In genomic region chr22:27668828-27669797, GRCh38 we compare ENCODE assay signal across 8 cellular contexts.
A peak's percentile ranks its signal among the peaks of the same experiment; 100 is the strongest.
DNase-seq lines count a peak whose midpoint lies in the region; ATAC-seq and TF ChIP-seq lines count a peak whose summit lies in the region.

No MANE protein-coding gene starts in this region.

- H3K27me3 Mint-ChIP-seq in activated CD4-positive, alpha-beta memory T cell treated with anti-CD3 and anti-CD28 coated beads, Interleukin-2, amount 10 ng/mL, durations not matched to agents 7 days and 5 days, result no peaks in the 10 kb centered on the region

- POLR2A ChIA-PET in activated CD4-positive, alpha-beta memory T cell treated with anti-CD3 and anti-CD28 coated beads, Interleukin-2, amount 10 ng/mL, durations not matched to agents 7 days and 5 days (lab: Charles Lee), result no interaction called here

- peaks cover 5% of the 10 kb centered on the region for H3K9me3 Mint-ChIP-seq in activated CD4-positive, alpha-beta memory T cell treated with anti-CD3 and anti-CD28 coated beads, Interleukin-2, amount 10 ng/mL, durations not matched to agents 7 days and 5 days

- intact Hi-C loops in heart left ventricle (cut with DNase I) (loop anchor here in 3 of 10 donors (2.0 to 10.0 kb wide), 3 partner anchors 44 to 132 kb away; partner anchors contain the start of gene MN1 (in 1 of the 3)), spleen (cut with DNase I; ENCODE audit: low total_unique reads) (no loop called here)

- H3K27ac Mint-ChIP-seq in activated CD4-positive, alpha-beta memory T cell treated with anti-CD3 and anti-CD28 coated beads, Interleukin-2, amount 10 ng/mL, durations not matched to agents 7 days and 5 days, result no peak overlapping the region

- TF ChIP-seq POLR2A in heart left ventricle (IDR thresholded peaks at IDR 0.05) (peak in 1 of 2 donors; percentile 50), spleen (IDR thresholded peaks at IDR 0.05) (no peak)

- no peaks in the 10 kb centered on the region for H3K36me3 Mint-ChIP-seq in activated CD4-positive, alpha-beta memory T cell treated with anti-CD3 and anti-CD28 coated beads, Interleukin-2, amount 10 ng/mL, durations not matched to agents 7 days and 5 days (ENCODE audit: low read depth)

- no peaks in the 10 kb centered on the region for H3K4me1 Mint-ChIP-seq in activated CD4-positive, alpha-beta memory T cell treated with anti-CD3 and anti-CD28 coated beads, Interleukin-2, amount 10 ng/mL, durations not matched to agents 7 days and 5 days

- TF ChIP-seq CTCF in heart left ventricle (IDR thresholded peaks at IDR 0.05), result no peak
- TF ChIP-seq CTCF in spleen (IDR thresholded peaks at IDR 0.05 in 8 of 11, conservative IDR thresholded peaks at IDR 0.05 in 3 of 11), result no peak

- peak in 75 of 76 experiments; percentile 46 to 96 (median 86) for DNase-seq in HUDEP-2 (lab: John Stamatoyannopoulos, UW; ENCODE audit: unreplicated experiment in 76 of 76)
- peak; percentile 59 for DNase-seq in SKM-1 treated with dmso at 0.1 percent for 144 hours (lab: John Stamatoyannopoulos, UW; ENCODE audit: unreplicated experiment)
- peak; percentile 85 to 96 (median 90) for DNase-seq in heart left ventricle
- peak; percentile 79 for DNase-seq in spleen
- no peak for DNase-seq in NCI-H187 treated with DMSO at 0.1 percent for 48 hours (lab: John Stamatoyannopoulos, UW)
- no peak for DNase-seq in activated CD4-positive, alpha-beta memory T cell treated with anti-CD3 and anti-CD28 coated beads, Interleukin-2, amount 10 ng/mL, durations not matched to agents 7 days and 5 days
- no peak for DNase-seq in activated CD4-positive, alpha-beta T cell treated with anti-CD3 and anti-CD28 coated beads for 48 hours

- ATAC-seq in heart left ventricle (peak; percentile 93 to 96 (median 95)), HG02678 (IDR thresholded peaks at IDR 0.05; ENCODE audit: unreplicated experiment) (no peak)

- CTCF ChIA-PET in activated CD4-positive, alpha-beta memory T cell treated with anti-CD3 and anti-CD28 coated beads, Interleukin-2, amount 10 ng/mL, durations not matched to agents 7 days and 5 days (lab: Charles Lee), result no interaction called here

- H3K27ac ChIP-seq in heart left ventricle, result peak overlapping the region; percentile 64 to 93 (median 87)
- peak overlapping the region in 4 of 8 donors; percentile 36 to 62 (median 50) for H3K27ac ChIP-seq in spleen

- H3K27me3 ChIP-seq in heart left ventricle (no peaks in the 10 kb centered on the region), spleen (replicated peaks in 1 of 7) (peaks cover 0 to 34% (median 0%) of the 10 kb centered on the region in 7 donors)

- no peak overlapping the region for H3K4me3 ChIP-seq in heart left ventricle
- no peak overlapping the region for H3K4me3 ChIP-seq in spleen

- H3K4me1 ChIP-seq in heart left ventricle (peaks cover 12 to 49% (median 35%) of the 10 kb centered on the region in 12 donors), spleen (peaks cover 0 to 30% (median 17%) of the 10 kb centered on the region in 6 donors)

- H3K36me3 ChIP-seq in heart left ventricle, result no peaks in the 10 kb centered on the region
- no peaks in the 10 kb centered on the region for H3K36me3 ChIP-seq in spleen

- H3K9me3 ChIP-seq in heart left ventricle (peaks cover 0 to 7% (median 2%) of the 10 kb centered on the region in 12 donors), spleen (peaks cover 0 to 13% (median 7%) of the 10 kb centered on the region in 8 donors)

- 13 to 19% (median 16%) methylated on average over 6 to 7 of the region's 7 CpGs for WGBS in heart left ventricle, 4 donors
- 9 to 18% (median 12%) methylated on average over 6 to 7 of the region's 7 CpGs for WGBS in spleen, 5 donors

- no peak overlapping the region for H3K4me3 Mint-ChIP-seq in activated CD4-positive, alpha-beta memory T cell treated with anti-CD3 and anti-CD28 coated beads, Interleukin-2, amount 10 ng/mL, durations not matched to agents 7 days and 5 days

Comparison
In these comparisons a context has a peak if more than half of its experiments do, and no peak if none do; other contexts are left out.
1. DNase-seq: peak in HUDEP-2 (75 of 76), SKM-1 treated with dmso at 0.1 percent for 144 hours (single experiment), heart left ventricle (5 of 5) and spleen (single experiment); none in NCI-H187 treated with DMSO at 0.1 percent for 48 hours (single experiment), activated CD4-positive, alpha-beta memory T cell treated with anti-CD3 and anti-CD28 coated beads, Interleukin-2, amount 10 ng/mL, durations not matched to agents 7 days and 5 days (single experiment) and activated CD4-positive, alpha-beta T cell treated with anti-CD3 and anti-CD28 coated beads for 48 hours (single experiment).